8 cellular contexts compared by ENCODE assay signal in genomic region chr2:70142590-70143313, GRCh38. TPM values are rescaled to one million over a fixed set of nuclear protein-coding genes. Genes with fewer than 3 reads are reported as not detected.
DNase-seq lines count a peak whose midpoint lies in the region; ATAC-seq and TF ChIP-seq lines count a peak whose summit lies in the region.

No MANE protein-coding gene starts in this region.

- TF ChIP-seq CTCF in GM13977 (IDR thresholded peaks at IDR 0.05; ENCODE audit: extremely low read depth, insufficient read depth, missing control alignments) = peak; percentile 99
- TF ChIP-seq CTCF in progenitor cell of endocrine pancreas (IDR thresholded peaks at IDR 0.05; ENCODE audit: unreplicated experiment) = peak; percentile 95

- no peaks in the 10 kb centered on the region for H3K27me3 Mint-ChIP-seq in progenitor cell of endocrine pancreas

- peak; percentile 97 for DNase-seq in GM13977 (ENCODE audit: low spot score)
- peak; percentile 96 for DNase-seq in NCI-H1436 treated with DMSO at 0.1 percent for 48 hours (lab: John Stamatoyannopoulos, UW)
- DNase-seq in T follicular helper cell (ENCODE audit: low read depth) = peak; percentile 99
- peak; percentile 97 for DNase-seq in amniotic epithelial cell (ENCODE audit: low read depth)
- DNase-seq in left cardiac atrium = peak; percentile 100
- DNase-seq in progenitor cell of endocrine pancreas (ENCODE audit: low spot score, unreplicated experiment) = peak; percentile 98
- peak; percentile 100 for DNase-seq in ureter (ENCODE audit: low spot score)

- intact Hi-C loops in left cardiac atrium (cut with DNase I) = loop anchor here (1.0 to 2.0 kb wide), 3 partner anchors 18 to 56 kb away; partner anchors contain the start of gene PCBP1 (in 1 of the 2)

- H3K4me3 Mint-ChIP-seq in progenitor cell of endocrine pancreas (ENCODE audit: low read depth) = peak overlapping the region; percentile 74

- H3K9me3 Mint-ChIP-seq in progenitor cell of endocrine pancreas (ENCODE audit: low read depth) = peaks cover under 1% of the 10 kb centered on the region

- H3K27ac Mint-ChIP-seq in progenitor cell of endocrine pancreas = peak overlapping the region; percentile 97

- in situ Hi-C loops in GM13977 (cut with MboI; ENCODE audit: low pct_unique_long_range_greater_than_20kb, low sequenced_read_pairs, unreplicated experiment) = loop anchor here (10.0 kb wide), 1 partner anchor 228 kb away; the partner anchor contains the start of gene MXD1

- ATAC-seq in HG02870 (IDR thresholded peaks at IDR 0.05; ENCODE audit: unreplicated experiment) = peak; percentile 65
- peak; percentile 88 to 92 for ATAC-seq in left cardiac atrium

- H3K36me3 Mint-ChIP-seq in progenitor cell of endocrine pancreas (ENCODE audit: insufficient read depth) = no peaks in the 10 kb centered on the region

- peaks cover 26% of the 10 kb centered on the region for H3K4me1 Mint-ChIP-seq in progenitor cell of endocrine pancreas (ENCODE audit: low read depth)

RNA-seq across cellular contexts. Expression of gene C2orf42, which starts 48.1 kb away (rescaled TPM):
- total RNA-seq in left cardiac atrium (10 to 100 TPM; 10.9 to 14.4 TPM), progenitor cell of endocrine pancreas (21.0 and 28.0 TPM in 2 replicates), ureter (22.0 TPM)

RNA-seq across cellular contexts. Expression of gene PCBP1, which starts 55.5 kb away (rescaled TPM):
- total RNA-seq in left cardiac atrium = 100 to 1,000 TPM; 230 to 248 TPM
- total RNA-seq in progenitor cell of endocrine pancreas = 295 and 305 TPM in 2 replicates
- total RNA-seq in ureter = 284 TPM

Comparison
In these comparisons a context has a peak if more than half of its experiments do, and no peak if none do; other contexts are left out.
1. Peak in every context shown above with its lines: DNase-seq and ATAC-seq.